ENCODE assay signal across 7 cellular contexts in the genomic region with DNA sequence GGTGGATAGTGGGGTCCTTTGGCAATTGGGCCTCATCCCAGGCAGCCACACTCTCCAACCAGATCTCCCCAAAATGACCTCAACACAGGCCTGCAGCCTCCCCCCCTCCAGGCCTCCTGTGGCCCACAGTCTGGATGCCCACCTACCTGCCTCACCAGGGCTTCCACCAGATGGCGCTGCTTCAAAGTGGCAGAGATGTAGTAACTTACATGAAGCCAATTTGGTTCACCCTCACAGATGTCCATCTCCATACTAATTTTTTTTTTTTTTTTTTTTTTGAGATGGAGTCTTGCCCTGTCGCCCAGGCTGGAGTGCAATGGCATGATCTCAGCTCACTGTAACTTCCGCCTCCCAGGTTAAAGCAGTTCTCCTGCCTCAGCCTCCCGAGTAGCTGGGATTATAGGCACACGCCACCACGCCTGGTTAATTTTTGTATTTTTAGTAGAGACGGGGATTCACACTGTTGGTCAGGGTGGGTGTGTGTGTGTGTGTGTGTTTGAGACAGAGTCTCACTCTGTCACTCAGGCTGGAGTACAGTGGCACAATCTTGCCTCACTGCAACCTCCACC.
A peak's percentile ranks its signal among the peaks of the same experiment; 100 is the strongest.
DNase-seq lines count a peak whose midpoint lies in the region; TF ChIP-seq lines count a peak whose summit lies in the region.
"Not testable (repeated sequence)": the region's sequence is repeated elsewhere in the genome, so short reads cannot be mapped to it uniquely, and the experiment has no call there.

No MANE protein-coding gene starts in this region.

- H3K4me3 ChIP-seq in LNCaP clone FGC (ENCODE audit: low read depth, low read length); choroid plexus epithelial cell (ENCODE audit: low read depth, low read length): not testable (repeated sequence)

- peak; percentile 54 for DNase-seq in LNCaP clone FGC (ENCODE audit: low read depth)
- peak; percentile 74 for DNase-seq in OCI-M1 (lab: John Stamatoyannopoulos, UW)
- peak; percentile 62 to 77 for DNase-seq in activated CD8-positive, alpha-beta memory T cell treated with anti-CD3 and anti-CD28 coated beads for 1 hour (ENCODE audit: extremely low read depth in 1 of 2, low read depth in 1 of 2)
- DNase-seq in choroid plexus epithelial cell (ENCODE audit: low read depth), result peak; percentile 83
- peak; percentile 82 for DNase-seq in islet precursor cell
- peak; percentile 56 to 87 for DNase-seq in stimulated activated CD4-positive, alpha-beta T cell treated with anti-CD3 and anti-CD28 coated beads, Interleukin-12 subunit alpha, Interleukin-12 subunit beta, amount 100 ng/mL, for 24 hours (ENCODE audit: low read depth in 2 of 2)

- TF ChIP-seq CTCF in GM12873 (IDR thresholded peaks at IDR 0.05; ENCODE audit: insufficient read depth, low read depth, low read length, missing control alignments), result peak; percentile 78
- TF ChIP-seq CTCF in LNCaP clone FGC (IDR thresholded peaks at IDR 0.05; ENCODE audit: control insufficient read depth, extremely low read depth, insufficient read depth), result peak; percentile 74
- peak; percentile 87 for TF ChIP-seq CTCF in choroid plexus epithelial cell (conservative IDR thresholded peaks at IDR 0.05; ENCODE audit: low read depth, low read length)
